Comparison of ENCODE assay signal across 30 cellular contexts in genomic region chr17:39294060-39294459, GRCh38.
"Had no signal": no experiment of that assay in that cellular context is flagged by ENCODE, and none has a peak within 500 bp of the region (broad histone marks: within the 10 kb centered on the region; RNA-seq: fewer than 3 reads in every experiment).

No MANE protein-coding gene starts in this region.

- H3K9me3 Mint-ChIP-seq: activated CD4-positive, alpha-beta memory T cell treated with anti-CD3 and anti-CD28 coated beads for 36 hours; activated CD4-positive, alpha-beta T cell treated with anti-CD3 and anti-CD28 coated beads, Interleukin-2, amount 10 ng/mL, durations not matched to agents 24 days and 14 days; activated T-cell treated with anti-CD3 and anti-CD28 coated beads, Interleukin-2, amount 50 U/mL, for 24 hours; activated T-helper 17 cell treated with anti-CD3 and anti-CD28 coated beads, Interleukin-2, amount 50 U/mL, for 72 hours; brain; endodermal cell; T-cell had no signal

- H3K4me3 Mint-ChIP-seq: activated CD4-positive, alpha-beta memory T cell treated with anti-CD3 and anti-CD28 coated beads for 36 hours; activated CD4-positive, alpha-beta T cell treated with anti-CD3 and anti-CD28 coated beads for 36 hours; activated CD4-positive, alpha-beta T cell treated with anti-CD3 and anti-CD28 coated beads, Interleukin-2, amount 10 ng/mL, durations not matched to agents 24 days and 14 days; activated CD8-positive, alpha-beta memory T cell treated with anti-CD3 and anti-CD28 coated beads, Interleukin-2, amount 10 ng/mL, durations not matched to agents 7 days and 5 days; activated CD8-positive, alpha-beta T cell treated with anti-CD3 and anti-CD28 coated beads, Interleukin-2, amount 10 ng/mL, durations not matched to agents 7 days and 5 days; activated naive CD8-positive, alpha-beta T cell; activated T-cell treated with anti-CD3 and anti-CD28 coated beads, Interleukin-2, amount 50 U/mL, for 24 hours; activated T-helper 17 cell treated with anti-CD3 and anti-CD28 coated beads, Interleukin-2, amount 50 U/mL, for 72 hours; brain; endodermal cell; T-cell had no signal

- H3K27ac ChIP-seq: ascending aorta, breast epithelium, cardiac muscle cell, colonic mucosa, dorsolateral prefrontal cortex had no signal

- H3K27me3 ChIP-seq: ascending aorta, breast epithelium, cardiac muscle cell, colonic mucosa, dorsolateral prefrontal cortex had no signal

- ATAC-seq: activated CD4-positive, alpha-beta T cell treated with anti-CD3 and anti-CD28 coated beads for 36 hours; activated CD8-positive, alpha-beta memory T cell treated with anti-CD3 and anti-CD28 coated beads, Interleukin-2, amount 10 ng/mL, durations not matched to agents 7 days and 5 days; activated CD8-positive, alpha-beta T cell treated with anti-CD3 and anti-CD28 coated beads, Interleukin-2, amount 10 ng/mL, durations not matched to agents 7 days and 5 days; activated T-helper 17 cell treated with anti-CD3 and anti-CD28 coated beads, Interleukin-2, amount 50 U/mL, for 72 hours; esophagus mucosa; T-cell had no signal

- H3K36me3 ChIP-seq: breast epithelium, colonic mucosa had no signal

- H3K9me3 ChIP-seq: ascending aorta, breast epithelium, colonic mucosa had no signal

- H3K27me3 Mint-ChIP-seq: activated CD4-positive, alpha-beta memory T cell treated with anti-CD3 and anti-CD28 coated beads for 36 hours; activated CD4-positive, alpha-beta T cell treated with anti-CD3 and anti-CD28 coated beads for 36 hours; activated CD4-positive, alpha-beta T cell treated with anti-CD3 and anti-CD28 coated beads, Interleukin-2, amount 10 ng/mL, durations not matched to agents 24 days and 14 days; activated CD8-positive, alpha-beta memory T cell treated with anti-CD3 and anti-CD28 coated beads, Interleukin-2, amount 10 ng/mL, durations not matched to agents 7 days and 5 days; activated naive CD8-positive, alpha-beta T cell; activated T-cell treated with anti-CD3 and anti-CD28 coated beads, Interleukin-2, amount 50 U/mL, for 24 hours; activated T-helper 17 cell treated with anti-CD3 and anti-CD28 coated beads, Interleukin-2, amount 50 U/mL, for 72 hours; brain; T-cell had no signal

- H3K4me1 ChIP-seq: ascending aorta, breast epithelium, colonic mucosa had no signal

- H3K4me1 Mint-ChIP-seq: activated CD4-positive, alpha-beta T cell treated with anti-CD3 and anti-CD28 coated beads for 36 hours; activated CD4-positive, alpha-beta T cell treated with anti-CD3 and anti-CD28 coated beads, Interleukin-2, amount 10 ng/mL, durations not matched to agents 24 days and 14 days; activated CD8-positive, alpha-beta memory T cell treated with anti-CD3 and anti-CD28 coated beads, Interleukin-2, amount 10 ng/mL, durations not matched to agents 7 days and 5 days; activated T-helper 17 cell treated with anti-CD3 and anti-CD28 coated beads, Interleukin-2, amount 50 U/mL, for 72 hours; brain; endodermal cell; T-cell had no signal

- H3K27ac Mint-ChIP-seq: activated CD4-positive, alpha-beta memory T cell treated with anti-CD3 and anti-CD28 coated beads for 36 hours; activated CD4-positive, alpha-beta T cell treated with anti-CD3 and anti-CD28 coated beads for 36 hours; activated CD4-positive, alpha-beta T cell treated with anti-CD3 and anti-CD28 coated beads, Interleukin-2, amount 10 ng/mL, durations not matched to agents 24 days and 14 days; activated CD8-positive, alpha-beta memory T cell treated with anti-CD3 and anti-CD28 coated beads, Interleukin-2, amount 10 ng/mL, durations not matched to agents 7 days and 5 days; activated CD8-positive, alpha-beta T cell treated with anti-CD3 and anti-CD28 coated beads, Interleukin-2, amount 10 ng/mL, durations not matched to agents 7 days and 5 days; activated naive CD8-positive, alpha-beta T cell; activated T-cell treated with anti-CD3 and anti-CD28 coated beads, Interleukin-2, amount 50 U/mL, for 24 hours; activated T-helper 17 cell treated with anti-CD3 and anti-CD28 coated beads, Interleukin-2, amount 50 U/mL, for 72 hours; brain; endodermal cell; T-cell had no signal

- DNase-seq: activated CD4-positive, alpha-beta memory T cell treated with anti-CD3 and anti-CD28 coated beads for 36 hours; activated CD4-positive, alpha-beta T cell treated with anti-CD3 and anti-CD28 coated beads for 36 hours; activated CD4-positive, alpha-beta T cell treated with anti-CD3 and anti-CD28 coated beads, Interleukin-2, amount 10 ng/mL, durations not matched to agents 24 days and 14 days; activated CD4-positive, CD25-positive, alpha-beta regulatory T cell; activated CD4-positive, CD25-positive, alpha-beta regulatory T cell treated with anti-CD3 and anti-CD28 coated beads, Interleukin-2, amount 50 U/mL, for 72 hours; activated CD8-positive, alpha-beta memory T cell treated with anti-CD3 and anti-CD28 coated beads, Interleukin-2, amount 10 ng/mL, durations not matched to agents 7 days and 5 days; activated CD8-positive, alpha-beta memory T cell treated with anti-CD3 and anti-CD28 coated beads, Interleukin-2, amount 50 U/mL, for 4 hours; activated CD8-positive, alpha-beta T cell treated with anti-CD3 and anti-CD28 coated beads, Interleukin-2, amount 10 ng/mL, durations not matched to agents 7 days and 5 days; activated effector memory CD4-positive, alpha-beta T cell treated with Interleukin-2 at 50 U/mL for 16 hours; activated gamma-delta T cell treated with Interleukin-2 at 50 U/mL for 16 hours; activated naive CD4-positive, alpha-beta T cell treated with anti-CD3 and anti-CD28 coated beads, Interleukin-2, amount 50 U/mL, for 16 hours; activated naive CD4-positive, alpha-beta T cell treated with Interleukin-2 at 50 U/mL for 16 hours; activated T-cell treated with anti-CD3 and anti-CD28 coated beads, Interleukin-2, amount 50 U/mL, for 24 hours; central memory CD4-positive, alpha-beta T cell; cerebellar nuclear complex; colonic mucosa; dorsolateral prefrontal cortex; effector memory CD4-positive, alpha-beta T cell; endodermal cell; foreskin fibroblast; head of caudate nucleus; T-cell; T-helper 2 cell had no signal

- H3K4me3 ChIP-seq: ascending aorta, breast epithelium, cardiac muscle cell, colonic mucosa, dorsolateral prefrontal cortex had no signal
